In genomic region chr1:94698759-94699502, GRCh38 we compare ENCODE assay signal across 17 cellular contexts.
DNase-seq lines count a peak whose midpoint lies in the region; ATAC-seq and TF ChIP-seq lines count a peak whose summit lies in the region.
"Had no signal": no experiment of that assay in that cellular context is flagged by ENCODE, and none has a peak within 500 bp of the region (broad histone marks: within the 10 kb centered on the region; RNA-seq: fewer than 3 reads in every experiment).

No MANE protein-coding gene starts in this region.

- ATAC-seq in GM21423 (IDR thresholded peaks at IDR 0.05; ENCODE audit: unreplicated experiment), result no peak

- H3K4me3 ChIP-seq in Caco-2 (ENCODE audit: low read depth, low read length) (no peak overlapping the region), cardiac fibroblast (replicated peaks in 1 of 2; ENCODE audit: low read depth in 2 of 2, low read length in 2 of 2) (no peak overlapping the region), mesendoderm (ENCODE audit: low read length) (no peak overlapping the region), tibial artery (no peak overlapping the region)
- H3K4me3 ChIP-seq: lung, SJCRH30 had no signal

- no peak overlapping the region for H3K23ac ChIP-seq in mesendoderm (ENCODE audit: low read length)

- DNase-seq in Caco-2 (no peak), LoVo (ENCODE audit: low spot score) (peak; percentile 24), cardiac fibroblast (ENCODE audit: low read depth in 2 of 2) (peak; percentile 40 to 67), mesendoderm (peak; percentile 68), tibial artery (no peak), putamen (ENCODE audit: low spot score) (no peak), NCI-H774 (lab: John Stamatoyannopoulos, UW) (no peak)
- DNase-seq: activated CD4-positive, alpha-beta T cell treated with anti-CD3 and anti-CD28 coated beads for 4 hours; CD8-positive, alpha-beta memory T cell; H9; NCI-H446; posterior cingulate gyrus; SJCRH30; stimulated activated CD4-positive, alpha-beta T cell treated with anti-CD3 and anti-CD28 coated beads, Interleukin-2, amount 100 ng/mL, for 48 hours had no signal

- no peak overlapping the region for H2BK120ac ChIP-seq in mesendoderm (ENCODE audit: low read depth, low read length)

- H3K9me3 ChIP-seq in Caco-2, result no peaks in the 10 kb centered on the region
- no peaks in the 10 kb centered on the region for H3K9me3 ChIP-seq in tibial artery

- intact Hi-C loops in Caco-2 (cut with micrococcal nuclease; ENCODE audit: unreplicated experiment), result loop anchor here (5.0 kb wide), 3 partner anchors 37 to 108 kb away; no protein-coding TSS in a partner anchor
- intact Hi-C loops in tibial artery (cut with DNase I; ENCODE audit: low total_unique reads), result no loop called here

- no peak overlapping the region for H3K9ac ChIP-seq in mesendoderm (ENCODE audit: low read length)

- no peak overlapping the region for H4K8ac ChIP-seq in mesendoderm (ENCODE audit: low read depth, low read length)

- H3K27ac ChIP-seq in mesendoderm (ENCODE audit: low read depth, low read length) (no peak overlapping the region), tibial artery (peak overlapping the region in 1 of 2 donors; percentile 17)
- H3K27ac ChIP-seq: SJCRH30 had no signal

- TF ChIP-seq CTCF in Caco-2 (IDR thresholded peaks at IDR 0.05; ENCODE audit: insufficient read depth in 1 of 2, low read depth in 1 of 2, low read length in 1 of 2, severe bottlenecking in 1 of 2, unreplicated experiment in 1 of 2), result no peak
- TF ChIP-seq CTCF in cardiac fibroblast (IDR thresholded peaks at IDR 0.05; ENCODE audit: low read depth, low read length), result no peak
- TF ChIP-seq CTCF in tibial artery (IDR thresholded peaks at IDR 0.05), result no peak

- no peak overlapping the region for H2AK5ac ChIP-seq in mesendoderm (ENCODE audit: low read length)

- peaks cover 13% of the 10 kb centered on the region for H3K9me3 Mint-ChIP-seq in Caco-2 (ENCODE audit: unreplicated experiment)
- H3K9me3 Mint-ChIP-seq: H9; stimulated activated naive CD8-positive, alpha-beta T cell treated with anti-CD3 and anti-CD28 coated beads, Interleukin-15, Interleukin-2, amounts not matched to agents 100 ng/mL and 50 ng/mL, for 24 hours had no signal

- no peak overlapping the region for H2BK15ac ChIP-seq in mesendoderm (replicated peaks; ENCODE audit: low read depth)

- no peaks in the 10 kb centered on the region for H3K79me1 ChIP-seq in mesendoderm (ENCODE audit: low read length)

- H4K5ac ChIP-seq in mesendoderm (ENCODE audit: low read length), result no peak overlapping the region

- H3K27me3 Mint-ChIP-seq in Caco-2 (ENCODE audit: insufficient read depth, unreplicated experiment), result no peaks in the 10 kb centered on the region

- no peak overlapping the region for H3K18ac ChIP-seq in mesendoderm (ENCODE audit: low read length)

- no TSS peak for BruUV-seq in Caco-2 (replicated peaks; lab: Mats Ljungman, UMichigan)

- no peak overlapping the region for H3K56ac ChIP-seq in mesendoderm (ENCODE audit: low read length)

- H3K27me3 ChIP-seq in Caco-2 (replicated peaks; ENCODE audit: control insufficient read depth, insufficient read depth, low read length), result no peaks in the 10 kb centered on the region
- H3K27me3 ChIP-seq in mesendoderm (ENCODE audit: insufficient read depth, low read length, poor library complexity), result no peaks in the 10 kb centered on the region
- no peaks in the 10 kb centered on the region for H3K27me3 ChIP-seq in tibial artery
- H3K27me3 ChIP-seq: SJCRH30 had no signal

- no peaks in the 10 kb centered on the region for H3K79me2 ChIP-seq in mesendoderm (ENCODE audit: control insufficient read depth, insufficient read depth, low read length)

- no peak overlapping the region for H3K4me2 ChIP-seq in mesendoderm (ENCODE audit: low read length)

- peaks cover 24% of the 10 kb centered on the region for H3K4me1 ChIP-seq in Caco-2
- H3K4me1 ChIP-seq in mesendoderm (ENCODE audit: control insufficient read depth, low read depth, low read length), result peaks cover 6% of the 10 kb centered on the region
- peaks cover 0 to 4% (median 0%) of the 10 kb centered on the region in 4 donors for H3K4me1 ChIP-seq in tibial artery

- no peak overlapping the region for H3K4ac ChIP-seq in mesendoderm (ENCODE audit: low read depth, low read length)

- H3K4me1 Mint-ChIP-seq in Caco-2 (ENCODE audit: low read depth, unreplicated experiment), result peaks cover 22% of the 10 kb centered on the region

- POLR2A ChIA-PET in Caco-2 (lab: Charles Lee), result no interaction called here

- peak overlapping the region; percentile 67 for H3K27ac Mint-ChIP-seq in Caco-2 (ENCODE audit: unreplicated experiment)
- H3K27ac Mint-ChIP-seq: CD8-positive, alpha-beta memory T cell; H9; stimulated activated naive CD8-positive, alpha-beta T cell treated with anti-CD3 and anti-CD28 coated beads, Interleukin-15, Interleukin-2, amounts not matched to agents 100 ng/mL and 50 ng/mL, for 24 hours had no signal

- CTCF ChIA-PET in Caco-2 (lab: Charles Lee), result interaction anchor here (1.1 kb wide), 1 partner anchor 92 kb away, joined by 5 read pairs; no protein-coding TSS in a partner anchor

- no peak overlapping the region for H3K4me3 Mint-ChIP-seq in Caco-2 (ENCODE audit: unreplicated experiment)
- H3K4me3 Mint-ChIP-seq: CD8-positive, alpha-beta memory T cell; H9; stimulated activated naive CD8-positive, alpha-beta T cell treated with anti-CD3 and anti-CD28 coated beads, Interleukin-15, Interleukin-2, amounts not matched to agents 100 ng/mL and 50 ng/mL, for 24 hours had no signal

- H3K36me3 ChIP-seq in Caco-2 (ENCODE audit: control insufficient read depth, insufficient read depth, low read length), result no peaks in the 10 kb centered on the region
- no peaks in the 10 kb centered on the region for H3K36me3 ChIP-seq in mesendoderm (ENCODE audit: control insufficient read depth, insufficient read depth, low read length)
- no peaks in the 10 kb centered on the region for H3K36me3 ChIP-seq in tibial artery
- H3K36me3 ChIP-seq: SJCRH30 had no signal

- H3K36me3 Mint-ChIP-seq in Caco-2 (ENCODE audit: insufficient read depth, unreplicated experiment), result no peaks in the 10 kb centered on the region
- H3K36me3 Mint-ChIP-seq: CD8-positive, alpha-beta memory T cell had no signal

- H2BK5ac ChIP-seq in mesendoderm (ENCODE audit: low read length), result no peak overlapping the region

- WGBS in mesendoderm (ENCODE audit: extremely low coverage, insufficient coverage, low lambda C conversion rate), result no CpG with 5 or more reads among the region's 3 CpGs

Comparison
In these comparisons a context has a peak if more than half of its experiments do, and no peak if none do; other contexts are left out.
1. DNase-seq: peak in LoVo (single experiment), cardiac fibroblast (2 of 2) and mesendoderm (single experiment); none in Caco-2 (0 of 2), tibial artery (0 of 2), putamen (single experiment) and NCI-H774 (single experiment).